In genomic region chr20:13336308-13337089, GRCh38 we compare ENCODE assay signal across 1 cellular context.
A peak's percentile ranks its signal among the peaks of the same experiment; 100 is the strongest.
TF ChIP-seq lines count a peak whose summit lies in the region.

No MANE protein-coding gene starts in this region.

TF ChIP-seq in HepG2, 621 proteins besides CTCF, POLR2A, EP300 and RAD21 (continued from another document):
- peak; percentile 65 for TF ChIP-seq ZNF687 (CRISPR knock-in tag; IDR thresholded peaks at IDR 0.05)
- 0 out of 2 replicates have a peak, but pooled peaks have one; percentile 0 for TF ChIP-seq ZNF510 (CRISPR knock-in tag; IDR thresholded peaks at IDR 0.05; ENCODE audit: low read depth)
- TF ChIP-seq ZNF644 (CRISPR knock-in tag; IDR thresholded peaks at IDR 0.05; ENCODE audit: low read depth) = peak; percentile 98
- peak; percentile 45 for TF ChIP-seq XRCC5 (optimal IDR thresholded peaks at IDR 0.05; ENCODE audit: low read length)
- TF ChIP-seq REPIN1 (CRISPR knock-in tag; IDR thresholded peaks at IDR 0.05; ENCODE audit: borderline replicate concordance, low read depth) = no peak
- peak; percentile 39 for TF ChIP-seq MED1 (CRISPR knock-in tag; IDR thresholded peaks at IDR 0.05)
- no peak for TF ChIP-seq ZNF335 (CRISPR knock-in tag; IDR thresholded peaks at IDR 0.05)
- no peak for TF ChIP-seq MLLT10 (CRISPR knock-in tag; IDR thresholded peaks at IDR 0.05)
- TF ChIP-seq ZNF329 (CRISPR knock-in tag; IDR thresholded peaks at IDR 0.05; ENCODE audit: low read depth) = no peak
- TF ChIP-seq ZNF501 (CRISPR knock-in tag; IDR thresholded peaks at IDR 0.05) = peak; percentile 16; the same call in 1 of the 2 replicates
- TF ChIP-seq ZHX2 (IDR thresholded peaks at IDR 0.05; ENCODE audit: low read depth) = no peak
- TF ChIP-seq ZHX2 (CRISPR knock-in tag; IDR thresholded peaks at IDR 0.05; ENCODE audit: borderline replicate concordance) = no peak
- TF ChIP-seq ZHX1 (CRISPR knock-in tag; IDR thresholded peaks at IDR 0.05; ENCODE audit: low read depth) = no peak
- 0 out of 2 replicates have a peak, but pooled peaks have one; percentile 4 for TF ChIP-seq SMAD1 (CRISPR knock-in tag; IDR thresholded peaks at IDR 0.05; ENCODE audit: borderline replicate concordance, low read depth)
- 0 out of 2 replicates have a peak, but pooled peaks have one; percentile 14 for TF ChIP-seq TAF1 (CRISPR knock-in tag; IDR thresholded peaks at IDR 0.05)
- TF ChIP-seq ZNF18 (CRISPR knock-in tag; IDR thresholded peaks at IDR 0.05; ENCODE audit: insufficient replicate concordance) = peak; percentile 85
- TF ChIP-seq DDIT3 (CRISPR knock-in tag; IDR thresholded peaks at IDR 0.05) = no peak
- TF ChIP-seq TARDBP (CRISPR knock-in tag; IDR thresholded peaks at IDR 0.05) = peak; percentile 73
- TF ChIP-seq SMAD9 (CRISPR knock-in tag; IDR thresholded peaks at IDR 0.05) = 0 out of 2 replicates have a peak, but pooled peaks have one; percentile 41
- no peak for TF ChIP-seq KDM4B (CRISPR knock-in tag; IDR thresholded peaks at IDR 0.05)
- TF ChIP-seq SETDB1 (CRISPR knock-in tag; IDR thresholded peaks at IDR 0.05; ENCODE audit: borderline replicate concordance) = no peak
- TF ChIP-seq KAT8 (CRISPR knock-in tag; IDR thresholded peaks at IDR 0.05) = peak; percentile 52
